32 cellular contexts compared by ENCODE assay signal in genomic region chr7:54426406-54426805, GRCh38.
DNase-seq lines count a peak whose midpoint lies in the region; ATAC-seq and TF ChIP-seq lines count a peak whose summit lies in the region.
"Had no signal": no experiment of that assay in that cellular context is flagged by ENCODE, and none has a peak within 500 bp of the region (broad histone marks: within the 10 kb centered on the region; RNA-seq: fewer than 3 reads in every experiment).

No MANE protein-coding gene starts in this region.

- H3K4me3 Mint-ChIP-seq in GM23338: no peak overlapping the region
- H3K4me3 Mint-ChIP-seq: CD14-positive monocyte; CD8-positive, alpha-beta memory T cell had no signal

- H3K27me3 ChIP-seq in GM23338 (ENCODE audit: insufficient read depth) (no peaks in the 10 kb centered on the region), Loucy (ENCODE audit: insufficient read depth, low read length, poor library complexity, severe bottlenecking) (no peaks in the 10 kb centered on the region)
- H3K27me3 ChIP-seq: BE2C, Peyer's patch, SJCRH30 had no signal

- no peaks in the 10 kb centered on the region for H3K9me3 ChIP-seq in Loucy (ENCODE audit: insufficient read depth, low read depth, low read length)
- H3K9me3 ChIP-seq: BE2C, Peyer's patch, SJCRH30 had no signal

- no peak overlapping the region for H3K9ac ChIP-seq in Loucy (ENCODE audit: low read depth, low read length, poor library complexity, severe bottlenecking)
- H3K9ac ChIP-seq: GM23248 had no signal

- H3K27ac Mint-ChIP-seq in GM23338: no peak overlapping the region
- H3K27ac Mint-ChIP-seq: CD8-positive, alpha-beta memory T cell had no signal

- DNase-seq in GM23338 (ENCODE audit: low spot score) (no peak), NOMO-1 (lab: John Stamatoyannopoulos, UW; ENCODE audit: unreplicated experiment in 2 of 2) (peak; percentile 27 to 28), UCSD-AML1 (lab: John Stamatoyannopoulos, UW; ENCODE audit: unreplicated experiment) (peak; percentile 20), NCI-H1048 (lab: John Stamatoyannopoulos, UW) (no peak), RKO (ENCODE audit: low spot score) (no peak)
- DNase-seq: 8988T; ACHN; BE2C; CD8-positive, alpha-beta memory T cell; DMS 273 treated with DMSO at 0.1 percent for 48 hours; DMS79; GF-D8; GM23248; HCEC 1CT; IMR-90; Karpas-422; NCI-H1092 treated with DMSO at 0.1 percent for 48 hours; NCI-H1436; NCI-H187; NCI-H2171 treated with DMSO at 0.1 percent for 48 hours; NCI-H345; NCI-H524; NCI-H774; NK-92 treated with Interleukin-12 subunit alpha and Interleukin-12 subunit beta, amount 100 ng/mL, for 24 hours; Peyer's patch; SJCRH30 had no signal

- H2AFZ ChIP-seq in GM23338 (peak overlapping the region; percentile 70), Loucy (ENCODE audit: low read length) (no peak overlapping the region)
- H2AFZ ChIP-seq: GM23248 had no signal

- TF ChIP-seq CTCF in GM23338 (conservative IDR thresholded peaks at IDR 0.05; ENCODE audit: low read depth in 2 of 2) (no peak), Loucy (conservative IDR thresholded peaks at IDR 0.05; ENCODE audit: low read length) (no peak)

- H3K9me2 ChIP-seq in GM23338 (ENCODE audit: insufficient read depth): peaks cover 11% of the 10 kb centered on the region; the same call in 1 of the 2 replicates
- no peaks in the 10 kb centered on the region for H3K9me2 ChIP-seq in Loucy (replicated peaks; ENCODE audit: low read depth, low read length)

- H3K79me2 ChIP-seq in GM23338 (replicated peaks; ENCODE audit: insufficient read depth): no peaks in the 10 kb centered on the region
- H3K79me2 ChIP-seq in Loucy (ENCODE audit: insufficient read depth, low read length): no peaks in the 10 kb centered on the region

- H3K4me1 ChIP-seq in GM23338 (ENCODE audit: insufficient read depth) (no peaks in the 10 kb centered on the region), Loucy (ENCODE audit: insufficient read depth, low read length, poor library complexity, severe bottlenecking) (peaks cover 8% of the 10 kb centered on the region)
- H3K4me1 ChIP-seq: BE2C, Peyer's patch, SJCRH30 had no signal

- peaks cover 3% of the 10 kb centered on the region; the same call in 1 of the 3 replicates for H3K36me3 Mint-ChIP-seq in GM23338 (ENCODE audit: low read depth)
- H3K36me3 Mint-ChIP-seq: CD14-positive monocyte; CD8-positive, alpha-beta memory T cell had no signal

- no peak overlapping the region for H3K4me2 ChIP-seq in GM23338
- H3K4me2 ChIP-seq in Loucy (ENCODE audit: low read depth, low read length, poor library complexity, severe bottlenecking): peak overlapping the region; percentile 57

- no peaks in the 10 kb centered on the region for H3K36me3 ChIP-seq in GM23338 (ENCODE audit: insufficient read depth)
- H3K36me3 ChIP-seq in Loucy (ENCODE audit: insufficient read depth, low read length): no peaks in the 10 kb centered on the region
- H3K36me3 ChIP-seq: BE2C, Peyer's patch, SJCRH30 had no signal

- ATAC-seq in GM23338 (no peak), HG03354 (IDR thresholded peaks at IDR 0.05; ENCODE audit: poor library complexity, severe bottlenecking, unreplicated experiment) (no peak), GM19467 (IDR thresholded peaks at IDR 0.05; ENCODE audit: unreplicated experiment) (no peak)
- ATAC-seq: Right ventricle myocardium inferior, SK-N-SH treated with all-trans-retinoic acid at 6 μM for 48 hours had no signal

- peaks cover 9% of the 10 kb centered on the region for H3K4me1 Mint-ChIP-seq in GM23338
- H3K4me1 Mint-ChIP-seq: CD14-positive monocyte; CD8-positive, alpha-beta memory T cell had no signal

- H4K20me1 ChIP-seq in GM23338 (replicated peaks; ENCODE audit: insufficient read depth) (no peaks in the 10 kb centered on the region), Loucy (ENCODE audit: insufficient read depth, low read length, poor library complexity, severe bottlenecking) (no peaks in the 10 kb centered on the region)

- peaks cover 3% of the 10 kb centered on the region; the same call in 1 of the 3 replicates for H3K9me3 Mint-ChIP-seq in GM23338

- H3K4me3 ChIP-seq in GM23338: no peak overlapping the region
- no peak overlapping the region for H3K4me3 ChIP-seq in Loucy (ENCODE audit: low read length, poor library complexity, severe bottlenecking)
- H3K4me3 ChIP-seq: GM23248, Peyer's patch, SJCRH30 had no signal

- H3K27ac ChIP-seq in GM23338 (ENCODE audit: low read depth): no peak overlapping the region
- H3K27ac ChIP-seq: GM23248, Peyer's patch, SJCRH30 had no signal

- peaks cover 3% of the 10 kb centered on the region for H3K27me3 Mint-ChIP-seq in GM23338 (ENCODE audit: insufficient read depth, low read depth, poor library complexity)
- H3K27me3 Mint-ChIP-seq: CD8-positive, alpha-beta memory T cell had no signal

- no peaks in the 10 kb centered on the region for H3F3A ChIP-seq in GM23338 (replicated peaks; ENCODE audit: low read depth)
- no peaks in the 10 kb centered on the region for H3F3A ChIP-seq in Loucy (ENCODE audit: low read depth)

TF ChIP-seq in GM23338, 12 proteins besides CTCF, POLR2A, EP300 and RAD21 (continues in another document):
- TF ChIP-seq, protein P1, sequence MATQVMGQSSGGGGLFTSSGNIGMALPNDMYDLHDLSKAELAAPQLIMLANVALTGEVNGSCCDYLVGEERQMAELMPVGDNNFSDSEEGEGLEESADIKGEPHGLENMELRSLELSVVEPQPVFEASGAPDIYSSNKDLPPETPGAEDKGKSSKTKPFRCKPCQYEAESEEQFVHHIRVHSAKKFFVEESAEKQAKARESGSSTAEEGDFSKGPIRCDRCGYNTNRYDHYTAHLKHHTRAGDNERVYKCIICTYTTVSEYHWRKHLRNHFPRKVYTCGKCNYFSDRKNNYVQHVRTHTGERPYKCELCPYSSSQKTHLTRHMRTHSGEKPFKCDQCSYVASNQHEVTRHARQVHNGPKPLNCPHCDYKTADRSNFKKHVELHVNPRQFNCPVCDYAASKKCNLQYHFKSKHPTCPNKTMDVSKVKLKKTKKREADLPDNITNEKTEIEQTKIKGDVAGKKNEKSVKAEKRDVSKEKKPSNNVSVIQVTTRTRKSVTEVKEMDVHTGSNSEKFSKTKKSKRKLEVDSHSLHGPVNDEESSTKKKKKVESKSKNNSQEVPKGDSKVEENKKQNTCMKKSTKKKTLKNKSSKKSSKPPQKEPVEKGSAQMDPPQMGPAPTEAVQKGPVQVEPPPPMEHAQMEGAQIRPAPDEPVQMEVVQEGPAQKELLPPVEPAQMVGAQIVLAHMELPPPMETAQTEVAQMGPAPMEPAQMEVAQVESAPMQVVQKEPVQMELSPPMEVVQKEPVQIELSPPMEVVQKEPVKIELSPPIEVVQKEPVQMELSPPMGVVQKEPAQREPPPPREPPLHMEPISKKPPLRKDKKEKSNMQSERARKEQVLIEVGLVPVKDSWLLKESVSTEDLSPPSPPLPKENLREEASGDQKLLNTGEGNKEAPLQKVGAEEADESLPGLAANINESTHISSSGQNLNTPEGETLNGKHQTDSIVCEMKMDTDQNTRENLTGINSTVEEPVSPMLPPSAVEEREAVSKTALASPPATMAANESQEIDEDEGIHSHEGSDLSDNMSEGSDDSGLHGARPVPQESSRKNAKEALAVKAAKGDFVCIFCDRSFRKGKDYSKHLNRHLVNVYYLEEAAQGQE (IDR thresholded peaks at IDR 0.05; ENCODE audit: unreplicated experiment): no peak
- TF ChIP-seq POLR2AphosphoS5 (IDR thresholded peaks at IDR 0.05; ENCODE audit: low read depth): no peak
- TF ChIP-seq ZNF331 (CRISPR knock-in tag; IDR thresholded peaks at IDR 0.05; ENCODE audit: low read depth): no peak
- no peak for TF ChIP-seq JUNB (IDR thresholded peaks at IDR 0.05; ENCODE audit: unreplicated experiment)

Comparison
In these comparisons a context has a peak if more than half of its experiments do, and no peak if none do; other contexts are left out.
1. DNase-seq: peak in NOMO-1 (2 of 2) and UCSD-AML1 (single experiment); none in GM23338 (single experiment), NCI-H1048 (single experiment) and RKO (single experiment).